ENCODE assay signal across 9 cellular contexts in the genomic region with DNA sequence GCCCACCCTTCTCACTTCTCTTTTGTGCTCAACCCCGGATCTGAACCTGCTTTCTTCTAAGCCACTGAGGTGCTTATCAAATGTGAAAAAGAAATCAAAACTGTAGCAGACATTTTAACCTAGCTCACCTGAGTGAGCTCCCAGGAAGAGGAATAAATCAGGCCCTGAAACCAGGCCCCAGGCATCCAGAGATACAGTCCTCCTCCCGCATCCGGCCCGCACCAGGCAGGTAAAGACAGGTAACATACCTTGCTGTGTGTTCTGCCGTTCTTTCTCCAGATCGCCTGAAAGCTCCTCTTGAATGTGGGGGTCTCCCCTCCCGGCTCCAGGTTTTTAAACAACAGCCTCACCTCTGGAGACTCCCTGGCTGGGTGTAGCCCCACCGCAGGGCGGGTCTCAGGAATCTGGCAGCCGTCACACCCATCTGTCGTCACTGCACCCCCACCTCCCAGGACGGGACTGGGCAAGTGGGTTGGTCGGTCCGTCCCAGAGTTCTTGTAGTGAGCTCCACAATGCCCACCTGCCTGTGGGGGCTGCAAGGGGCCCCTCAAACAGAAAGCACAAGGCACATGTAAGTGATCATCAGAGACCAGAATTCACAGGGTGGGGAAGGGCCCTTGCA. TPM values are rescaled to one million over a fixed set of nuclear protein-coding genes. Genes with fewer than 3 reads are reported as not detected.
DNase-seq lines count a peak whose midpoint lies in the region; ATAC-seq and TF ChIP-seq lines count a peak whose summit lies in the region.
"Had no signal": no experiment of that assay in that cellular context is flagged by ENCODE, and none has a peak within 500 bp of the region (broad histone marks: within the 10 kb centered on the region; RNA-seq: fewer than 3 reads in every experiment).

Gene LAMB3, minus strand, starts transcription at position 305 of the 622 bp plus-strand sequence. CDS start 1,481 bp downstream, outside the sequence.

- ATAC-seq in GM23338 (peak; percentile 15), RWPE2 (ENCODE audit: low read depth) (peak; percentile 43), HG02571 (IDR thresholded peaks at IDR 0.05; ENCODE audit: unreplicated experiment) (no peak)

- H3K27me3 ChIP-seq in GM23338 (ENCODE audit: insufficient read depth) = no peaks in the 10 kb centered on the region
- no peaks in the 10 kb centered on the region for H3K27me3 ChIP-seq in RWPE2 (ENCODE audit: insufficient read depth, poor library complexity, severe bottlenecking)
- H3K27me3 ChIP-seq in skeletal muscle tissue (ENCODE audit: control insufficient read depth in 3 of 3, insufficient read depth in 3 of 3, low read length in 3 of 3) = no peaks in the 10 kb centered on the region

- H3K4me3 ChIP-seq in GM23338 = no peak within 1 kb of the TSS
- H3K4me3 ChIP-seq in RWPE2 (ENCODE audit: severe bottlenecking) = peak within 1 kb of the TSS; percentile 58
- peak within 1 kb of the TSS in 2 of 3 donors; percentile 10 to 27 for H3K4me3 ChIP-seq in skeletal muscle tissue (ENCODE audit: low read length in 3 of 3)

- H3K27ac ChIP-seq in GM23338 (ENCODE audit: low read depth) (no peak within 1 kb of the TSS), RWPE2 (ENCODE audit: poor library complexity, severe bottlenecking) (peak within 1 kb of the TSS; percentile 94), skeletal muscle tissue (ENCODE audit: low read depth, low read length) (peak within 1 kb of the TSS; percentile 53)

- H3K9me2 ChIP-seq in GM23338 (ENCODE audit: insufficient read depth) = no peaks in the 10 kb centered on the region

- peaks cover 8% of the 10 kb centered on the region for H3K27me3 Mint-ChIP-seq in GM23338 (ENCODE audit: insufficient read depth, low read depth, poor library complexity)

- no peaks in the 10 kb centered on the region for H3K36me3 ChIP-seq in GM23338 (ENCODE audit: insufficient read depth)
- peaks cover 39% of the 10 kb centered on the region for H3K36me3 ChIP-seq in RWPE2 (ENCODE audit: low read depth)
- H3K36me3 ChIP-seq in skeletal muscle tissue (ENCODE audit: control insufficient read depth in 3 of 3, insufficient read depth in 3 of 3, low read length in 3 of 3) = no peaks in the 10 kb centered on the region

- peak within 1 kb of the TSS; percentile 84 for H2AFZ ChIP-seq in GM23338

- no peak within 1 kb of the TSS for H3K27ac Mint-ChIP-seq in GM23338

- H3K9ac ChIP-seq in skeletal muscle tissue (ENCODE audit: low read depth in 1 of 3, low read length in 3 of 3) = peak within 1 kb of the TSS in 2 of 3 donors; percentile 40 to 51

- H3K79me2 ChIP-seq in GM23338 (replicated peaks; ENCODE audit: insufficient read depth) = no peaks in the 10 kb centered on the region

- peaks cover 17% of the 10 kb centered on the region for H3K4me1 Mint-ChIP-seq in GM23338

- no peaks in the 10 kb centered on the region for H4K20me1 ChIP-seq in GM23338 (replicated peaks; ENCODE audit: insufficient read depth)

- H3K36me3 Mint-ChIP-seq in GM23338 (ENCODE audit: low read depth) = no peaks in the 10 kb centered on the region

- H3K4me3 Mint-ChIP-seq in GM23338 = no peak within 1 kb of the TSS
- H3K4me3 Mint-ChIP-seq: IgD-negative memory B cell had no signal

- 0 out of 2 replicates have a peak within 1 kb of the TSS, but pooled peaks have one; percentile 1 for H3K4me2 ChIP-seq in GM23338

- peaks cover 7% of the 10 kb centered on the region for H3K4me1 ChIP-seq in GM23338 (ENCODE audit: insufficient read depth)
- H3K4me1 ChIP-seq in RWPE2 (ENCODE audit: insufficient read depth, poor library complexity, severe bottlenecking) = peaks cover 61% of the 10 kb centered on the region
- H3K4me1 ChIP-seq in skeletal muscle tissue (ENCODE audit: control insufficient read depth in 3 of 3, insufficient read depth in 3 of 3, low read length in 3 of 3) = peaks cover 36 to 53% (median 50%) of the 10 kb centered on the region in 3 donors

- TF ChIP-seq CTCF in GM23338 (conservative IDR thresholded peaks at IDR 0.05; ENCODE audit: low read depth in 2 of 2) = no peak
- TF ChIP-seq CTCF in RWPE2 (IDR thresholded peaks at IDR 0.05; ENCODE audit: poor library complexity, severe bottlenecking) = no peak

- no peak for DNase-seq in GM23338 (ENCODE audit: low spot score)
- peak; percentile 88 for DNase-seq in RWPE2 (ENCODE audit: low spot score)
- DNase-seq in glomerular endothelial cell (ENCODE audit: extremely low read depth, low read depth, low spot score) = no peak
- DNase-seq in activated gamma-delta T cell (lab: John Stamatoyannopoulos, UW) = no peak
- no peak for DNase-seq in DMS79 (lab: John Stamatoyannopoulos, UW)
- DNase-seq: HCEC 1CT had no signal

- no peaks in the 10 kb centered on the region for H3F3A ChIP-seq in GM23338 (replicated peaks; ENCODE audit: low read depth)

- H3K9me3 ChIP-seq in RWPE2 (ENCODE audit: severe bottlenecking) = no peaks in the 10 kb centered on the region
- H3K9me3 ChIP-seq in skeletal muscle tissue (ENCODE audit: control insufficient read depth in 3 of 3, low read length in 3 of 3) = no peaks in the 10 kb centered on the region

- H3K9me3 Mint-ChIP-seq in GM23338 = no peaks in the 10 kb centered on the region; the same call in 2 of the 3 replicates

TF ChIP-seq in GM23338, 12 proteins besides CTCF, POLR2A, EP300 and RAD21 (continues in another document):
- TF ChIP-seq, protein P1, sequence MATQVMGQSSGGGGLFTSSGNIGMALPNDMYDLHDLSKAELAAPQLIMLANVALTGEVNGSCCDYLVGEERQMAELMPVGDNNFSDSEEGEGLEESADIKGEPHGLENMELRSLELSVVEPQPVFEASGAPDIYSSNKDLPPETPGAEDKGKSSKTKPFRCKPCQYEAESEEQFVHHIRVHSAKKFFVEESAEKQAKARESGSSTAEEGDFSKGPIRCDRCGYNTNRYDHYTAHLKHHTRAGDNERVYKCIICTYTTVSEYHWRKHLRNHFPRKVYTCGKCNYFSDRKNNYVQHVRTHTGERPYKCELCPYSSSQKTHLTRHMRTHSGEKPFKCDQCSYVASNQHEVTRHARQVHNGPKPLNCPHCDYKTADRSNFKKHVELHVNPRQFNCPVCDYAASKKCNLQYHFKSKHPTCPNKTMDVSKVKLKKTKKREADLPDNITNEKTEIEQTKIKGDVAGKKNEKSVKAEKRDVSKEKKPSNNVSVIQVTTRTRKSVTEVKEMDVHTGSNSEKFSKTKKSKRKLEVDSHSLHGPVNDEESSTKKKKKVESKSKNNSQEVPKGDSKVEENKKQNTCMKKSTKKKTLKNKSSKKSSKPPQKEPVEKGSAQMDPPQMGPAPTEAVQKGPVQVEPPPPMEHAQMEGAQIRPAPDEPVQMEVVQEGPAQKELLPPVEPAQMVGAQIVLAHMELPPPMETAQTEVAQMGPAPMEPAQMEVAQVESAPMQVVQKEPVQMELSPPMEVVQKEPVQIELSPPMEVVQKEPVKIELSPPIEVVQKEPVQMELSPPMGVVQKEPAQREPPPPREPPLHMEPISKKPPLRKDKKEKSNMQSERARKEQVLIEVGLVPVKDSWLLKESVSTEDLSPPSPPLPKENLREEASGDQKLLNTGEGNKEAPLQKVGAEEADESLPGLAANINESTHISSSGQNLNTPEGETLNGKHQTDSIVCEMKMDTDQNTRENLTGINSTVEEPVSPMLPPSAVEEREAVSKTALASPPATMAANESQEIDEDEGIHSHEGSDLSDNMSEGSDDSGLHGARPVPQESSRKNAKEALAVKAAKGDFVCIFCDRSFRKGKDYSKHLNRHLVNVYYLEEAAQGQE (IDR thresholded peaks at IDR 0.05; ENCODE audit: unreplicated experiment) = no peak
- TF ChIP-seq EZH2 (IDR thresholded peaks at IDR 0.05; ENCODE audit: low read depth, unreplicated experiment) = no peak
- TF ChIP-seq EZH2phosphoT487 (IDR thresholded peaks at IDR 0.05; ENCODE audit: unreplicated experiment) = no peak
- TF ChIP-seq NANOG (IDR thresholded peaks at IDR 0.05; ENCODE audit: borderline replicate concordance) = no peak
- TF ChIP-seq CREB1 (CRISPR knock-in tag; IDR thresholded peaks at IDR 0.05; ENCODE audit: low read depth) = no peak
- TF ChIP-seq STAT1 (IDR thresholded peaks at IDR 0.05; ENCODE audit: unreplicated experiment) = no peak
- no peak for TF ChIP-seq ZNF331 (CRISPR knock-in tag; IDR thresholded peaks at IDR 0.05; ENCODE audit: low read depth)

RNA-seq across cellular contexts. Expression of gene LAMB3, which starts in this region (rescaled TPM):
- 0.52 and 0.93 TPM in 2 replicates for total RNA-seq in GM23338 (2014; rRNA removed; shearing (Covaris generic))
- 0.05 and 0.19 TPM in 2 replicates for polyA plus RNA-seq in GM23338 (2016; fragmentation: Nextera tagmentation; extraction: Ambion mirVana)
- total RNA-seq in glomerular endothelial cell (6.7 and 24.5 TPM in 2 replicates), skeletal muscle tissue (0.52 TPM)
- polyA plus RNA-seq: IgD-negative memory B cell had no signal

Comparison
In these comparisons a context has a peak if more than half of its experiments do, and no peak if none do; other contexts are left out.
1. Peak in ATAC-seq and H3K4me2 ChIP-seq in GM23338; RNA of the gene not detected or under 1 TPM.